In genomic region chr6:105172515-105172914, GRCh38 we compare ENCODE assay signal across 11 cellular contexts. TPM values are rescaled to one million over a fixed set of nuclear protein-coding genes. Genes with fewer than 3 reads are reported as not detected.
"Had no signal": no experiment of that assay in that cellular context is flagged by ENCODE, and none has a peak within 500 bp of the region (broad histone marks: within the 10 kb centered on the region; RNA-seq: fewer than 3 reads in every experiment).

No MANE protein-coding gene starts in this region.

RNA-seq across cellular contexts. Expression of gene POPDC3, which starts 7.3 kb away (rescaled TPM):
- total RNA-seq: activated naive CD4-positive, alpha-beta T cell treated with anti-CD3 and anti-CD28 coated beads for 36 hours; activated naive CD4-positive, alpha-beta T cell treated with anti-CD3 and anti-CD28 coated beads, Interleukin-2, amount 50 U/mL, for 72 hours; activated naive CD8-positive, alpha-beta T cell treated with anti-CD3 and anti-CD28 coated beads for 36 hours; activated naive CD8-positive, alpha-beta T cell treated with anti-CD3 and anti-CD28 coated beads, Interleukin-2, amount 10 ng/mL, durations not matched to agents 7 days and 5 days; activated T-cell treated with anti-CD3 and anti-CD28 coated beads, Interleukin-2, amount 50 U/mL, for 4 hours; activated T-cell treated with anti-CD3 and anti-CD28 coated beads, Interleukin-2, amount 50 U/mL, for 72 hours; activated T-helper 1 cell treated with anti-CD3 and anti-CD28 coated beads, Interleukin-12 subunit alpha, Interleukin-12 subunit beta, Interleukin-2, Interleukin-4 antibody, amounts not matched to agents 30 ng/mL and 10 ng/mL and 1 ng/mL, durations not matched to agents 14 hours and 24 hours and 36 hours; activated T-helper 2 cell treated with anti-CD3 and anti-CD28 coated beads, Interferon-gamma antibody, Interleukin-2, Interleukin-4, amounts not matched to agents 10 μg/mL and 5 μg/mL and 100 μg/mL, durations not matched to agents 14 hours and 24 hours and 36 hours; aorta; ascending aorta; body of pancreas had no signal
